In the genomic region with DNA sequence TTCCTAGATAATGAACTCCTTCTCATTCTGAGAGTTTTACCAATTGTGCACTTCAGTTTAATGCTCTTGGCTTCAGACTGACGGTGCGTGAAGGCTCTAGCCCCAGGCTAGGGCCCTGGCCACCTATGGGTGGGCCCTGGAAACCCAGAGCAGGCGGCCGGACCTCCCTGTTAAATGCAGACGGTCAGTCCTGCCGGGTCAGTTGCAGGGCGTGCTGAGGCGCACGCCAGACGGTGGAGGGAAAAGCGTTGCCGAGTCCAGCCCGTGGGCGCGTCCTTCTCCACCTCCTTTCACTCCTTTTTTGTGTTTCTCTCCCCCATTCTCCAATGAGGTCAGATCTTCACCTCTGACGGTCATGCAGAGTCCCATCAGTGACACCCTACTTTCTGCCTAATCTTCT, we compare ENCODE assay signal across 12 cellular contexts.
"Had no signal": no experiment of that assay in that cellular context is flagged by ENCODE, and none has a peak within 500 bp of the region (broad histone marks: within the 10 kb centered on the region; RNA-seq: fewer than 3 reads in every experiment).

No MANE protein-coding gene starts in this region.

- H3K27ac Mint-ChIP-seq: activated naive CD4-positive, alpha-beta T cell treated with anti-CD3 and anti-CD28 coated beads for 36 hours; natural killer cell treated with Interleukin-12 subunit alpha and Interleukin-12 subunit beta and Interleukin-15 and Interleukin-18, amount 100 ng/mL, for 72 hours; stimulated activated effector memory CD8-positive, alpha-beta T cell treated with anti-CD3 and anti-CD28 coated beads, Interleukin-12 subunit alpha, Interleukin-12 subunit beta, amount 100 ng/mL, for 72 hours had no signal

- H3K9me3 ChIP-seq: adrenal gland, left ventricle myocardium inferior, pancreas, thoracic aorta had no signal

- H3K36me3 Mint-ChIP-seq: natural killer cell treated with Interleukin-12 subunit alpha and Interleukin-12 subunit beta and Interleukin-15 and Interleukin-18, amount 100 ng/mL, for 72 hours had no signal

- H3K4me3 Mint-ChIP-seq: activated naive CD4-positive, alpha-beta T cell treated with anti-CD3 and anti-CD28 coated beads for 36 hours; natural killer cell treated with Interleukin-12 subunit alpha and Interleukin-12 subunit beta and Interleukin-15 and Interleukin-18, amount 100 ng/mL, for 72 hours had no signal

- H3K4me3 ChIP-seq: adrenal gland, hepatocyte, pancreas, thoracic aorta had no signal

- H3K27ac ChIP-seq: adrenal gland, hepatocyte, pancreas, thoracic aorta had no signal

- DNase-seq: activated CD4-positive, alpha-beta T cell treated with anti-CD3 and anti-CD28 coated beads for 4 hours; activated naive CD4-positive, alpha-beta T cell treated with anti-CD3 and anti-CD28 coated beads for 36 hours; adrenal gland; caudate nucleus; left ventricle myocardium inferior; mesenchymal stem cell had no signal

- ATAC-seq: esophagus mucosa; natural killer cell treated with Interleukin-12 subunit alpha and Interleukin-12 subunit beta and Interleukin-15 and Interleukin-18, amount 100 ng/mL, for 72 hours; pancreas; stimulated activated effector memory CD8-positive, alpha-beta T cell treated with anti-CD3 and anti-CD28 coated beads, Interleukin-12 subunit alpha, Interleukin-12 subunit beta, amount 100 ng/mL, for 72 hours had no signal

- H3K9me3 Mint-ChIP-seq: activated naive CD4-positive, alpha-beta T cell treated with anti-CD3 and anti-CD28 coated beads for 36 hours; natural killer cell treated with Interleukin-12 subunit alpha and Interleukin-12 subunit beta and Interleukin-15 and Interleukin-18, amount 100 ng/mL, for 72 hours; stimulated activated effector memory CD8-positive, alpha-beta T cell treated with anti-CD3 and anti-CD28 coated beads, Interleukin-12 subunit alpha, Interleukin-12 subunit beta, amount 100 ng/mL, for 72 hours had no signal

- H3K36me3 ChIP-seq: adrenal gland, left ventricle myocardium inferior, pancreas, thoracic aorta had no signal
